Comparison of ENCODE assay signal across 1 cellular context in genomic region chr12:121789800-121790748, GRCh38.
TF ChIP-seq lines count a peak whose summit lies in the region.

No MANE protein-coding gene starts in this region.

TF ChIP-seq in GM12878, 131 proteins besides CTCF, POLR2A, EP300 and RAD21 (continued from another document):
- no peak for TF ChIP-seq PBX3 (IDR thresholded peaks at IDR 0.05; ENCODE audit: insufficient replicate concordance, low read depth, low read length)
- no peak for TF ChIP-seq ZBED1 (IDR thresholded peaks at IDR 0.05; ENCODE audit: borderline replicate concordance)
- TF ChIP-seq ZBTB11 (CRISPR knock-in tag; IDR thresholded peaks at IDR 0.05), result no peak
- TF ChIP-seq ZBTB40 (IDR thresholded peaks at IDR 0.05; ENCODE audit: borderline replicate concordance), result no peak
- no peak for TF ChIP-seq HDGF (IDR thresholded peaks at IDR 0.05)
- TF ChIP-seq ZNF592 (IDR thresholded peaks at IDR 0.05), result no peak
- no peak; the same call in 1 of the 2 replicates for TF ChIP-seq POLR2AphosphoS2 (IDR thresholded peaks at IDR 0.05; ENCODE audit: low read depth, low read length)
- no peak for TF ChIP-seq CBX3 (IDR thresholded peaks at IDR 0.05; ENCODE audit: borderline replicate concordance, low read depth)
- no peak for TF ChIP-seq HDAC2 (IDR thresholded peaks at IDR 0.05)
- no peak for TF ChIP-seq ZNF207 (IDR thresholded peaks at IDR 0.05; ENCODE audit: borderline replicate concordance)
- TF ChIP-seq SP1 (IDR thresholded peaks at IDR 0.05; ENCODE audit: low read depth, low read length), result peak; percentile 56
- peak; percentile 79; the same call in 1 of the 2 replicates for TF ChIP-seq RCOR1 (conservative IDR thresholded peaks at IDR 0.05; ENCODE audit: low read depth, low read length)
- TF ChIP-seq EED (IDR thresholded peaks at IDR 0.05; ENCODE audit: low read depth), result peak; percentile 42; the same call in 1 of the 2 replicates
- no peak for TF ChIP-seq SREBF1 (IDR thresholded peaks at IDR 0.05; ENCODE audit: low read length)
- TF ChIP-seq CREM (IDR thresholded peaks at IDR 0.05; ENCODE audit: low read depth), result peak; percentile 73; the same call in 1 of the 2 replicates
- TF ChIP-seq CHD4 (IDR thresholded peaks at IDR 0.05), result no peak
- peak; percentile 73 for TF ChIP-seq MLLT1 (IDR thresholded peaks at IDR 0.05)
- TF ChIP-seq BHLHE40 (IDR thresholded peaks at IDR 0.05; ENCODE audit: borderline replicate concordance in 1 of 2, low read depth in 2 of 2, low read length in 1 of 2), result peak; percentile 53 to 84; a peak in 3 of 4 replicates
- no peak for TF ChIP-seq ZNF274 (IDR thresholded peaks at IDR 0.05; ENCODE audit: insufficient read depth, insufficient read length)
- TF ChIP-seq TAF1 (IDR thresholded peaks at IDR 0.05; ENCODE audit: borderline replicate concordance, low read depth, low read length), result 0 out of 2 replicates have a peak, but pooled peaks have one; percentile 38
- peak; percentile 60 for TF ChIP-seq NR2F1 (conservative IDR thresholded peaks at IDR 0.05)
- TF ChIP-seq KAT2A (conservative IDR thresholded peaks at IDR 0.05; ENCODE audit: control insufficient read depth, low read depth, low read length), result no peak
- TF ChIP-seq DPF2 (IDR thresholded peaks at IDR 0.05), result peak; percentile 93
- no peak for TF ChIP-seq PML (IDR thresholded peaks at IDR 0.05; ENCODE audit: low read length)
- TF ChIP-seq ZZZ3 (IDR thresholded peaks at IDR 0.05; ENCODE audit: control insufficient read depth, insufficient read length, low read depth), result no peak
- TF ChIP-seq SIX5 (IDR thresholded peaks at IDR 0.05; ENCODE audit: low read depth, low read length, severe bottlenecking), result no peak
- TF ChIP-seq RFX5 (IDR thresholded peaks at IDR 0.05; ENCODE audit: low read depth, low read length), result no peak
- TF ChIP-seq NKRF (conservative IDR thresholded peaks at IDR 0.05), result no peak
- TF ChIP-seq MTA3 (IDR thresholded peaks at IDR 0.05; ENCODE audit: borderline replicate concordance, low read length), result no peak
- TF ChIP-seq IKZF1 (conservative IDR thresholded peaks at IDR 0.05), result peak; percentile 63
- peak; percentile 63 for TF ChIP-seq MTA2 (IDR thresholded peaks at IDR 0.05; ENCODE audit: low read depth)
- peak; percentile 22 for TF ChIP-seq E2F8 (IDR thresholded peaks at IDR 0.05; ENCODE audit: low read depth, partially characterized antibody)
- peak; percentile 66; the same call in 1 of the 2 replicates for TF ChIP-seq GATAD2B (conservative IDR thresholded peaks at IDR 0.05; ENCODE audit: low read depth)
- TF ChIP-seq ATF7 (IDR thresholded peaks at IDR 0.05; ENCODE audit: low read depth), result peak; percentile 77
- TF ChIP-seq HSF1 (IDR thresholded peaks at IDR 0.05; ENCODE audit: low read depth, low read length), result peak; percentile 83; the same call in 1 of the 2 replicates
- peak; percentile 10; the same call in 1 of the 2 replicates for TF ChIP-seq LARP7 (IDR thresholded peaks at IDR 0.05)
- no peak for TF ChIP-seq NR2C1 (IDR thresholded peaks at IDR 0.05)
- TF ChIP-seq KLF5 (IDR thresholded peaks at IDR 0.05; ENCODE audit: partially characterized antibody), result peak; percentile 63
- 0 out of 2 replicates have a peak, but pooled peaks have one; percentile 35 for TF ChIP-seq CHD1 (IDR thresholded peaks at IDR 0.05; ENCODE audit: low read depth, low read length)
- peak; percentile 14; the same call in 1 of the 2 replicates for TF ChIP-seq SPI1 (IDR thresholded peaks at IDR 0.05; ENCODE audit: borderline replicate concordance, insufficient read depth, low read depth, low read length)
